21 cellular contexts compared by ENCODE assay signal in the genomic region with DNA sequence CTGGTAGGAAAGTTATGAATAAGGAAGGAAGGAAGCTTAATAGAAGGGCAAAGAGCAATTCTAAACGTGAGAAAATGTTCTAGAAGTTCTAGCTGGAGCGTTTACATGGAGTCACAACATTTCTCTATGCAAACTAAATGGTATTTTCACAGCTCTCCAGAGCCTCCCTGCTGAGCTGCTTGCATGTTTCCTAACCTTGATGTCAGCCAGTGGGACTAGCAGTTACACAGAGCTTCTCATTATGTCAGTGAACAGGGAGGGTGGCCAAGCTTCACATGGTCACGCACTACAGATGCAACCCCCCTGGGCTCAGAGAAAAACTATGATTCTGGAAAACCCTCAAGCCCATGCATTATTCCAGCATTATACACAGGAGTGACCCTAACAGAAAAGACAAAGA.
A peak's percentile ranks its signal among the peaks of the same experiment; 100 is the strongest.
DNase-seq lines count a peak whose midpoint lies in the region; ATAC-seq and TF ChIP-seq lines count a peak whose summit lies in the region.
"Had no signal": no experiment of that assay in that cellular context is flagged by ENCODE, and none has a peak within 500 bp of the region (broad histone marks: within the 10 kb centered on the region; RNA-seq: fewer than 3 reads in every experiment).

No MANE protein-coding gene starts in this region.

- TF ChIP-seq CTCF in chondrocyte (IDR thresholded peaks at IDR 0.05), result no peak

- no peaks in the 10 kb centered on the region for H3K27me3 Mint-ChIP-seq in chondrocyte (ENCODE audit: low read depth)
- peaks cover 18% of the 10 kb centered on the region for H3K27me3 Mint-ChIP-seq in activated T-cell treated with anti-CD3 and anti-CD28 coated beads, Interleukin-2, amount 50 U/mL, for 4 hours (ENCODE audit: low read depth)

- peaks cover 6% of the 10 kb centered on the region for H3K9me3 Mint-ChIP-seq in chondrocyte (ENCODE audit: low read depth)
- no peaks in the 10 kb centered on the region for H3K9me3 Mint-ChIP-seq in activated T-cell treated with anti-CD3 and anti-CD28 coated beads, Interleukin-2, amount 50 U/mL, for 4 hours

- intact Hi-C loops in left ventricle myocardium superior (cut with micrococcal nuclease), result no loop called here

- peak; percentile 76 for ATAC-seq in left ventricle myocardium superior
- no peak for ATAC-seq in GM21390 (IDR thresholded peaks at IDR 0.05; ENCODE audit: unreplicated experiment)
- no peak for ATAC-seq in activated T-cell treated with anti-CD3 and anti-CD28 coated beads, Interleukin-2, amount 50 U/mL, for 4 hours
- ATAC-seq: left lobe of liver; stimulated activated memory B cell treated with anti-CD40 and anti-IgM and Interleukin-4, amounts not matched to agents 10 μg/mL and 1 μg/mL and 100 μg/mL, for 72 hours had no signal

- H3K27ac Mint-ChIP-seq in chondrocyte (ENCODE audit: unreplicated experiment), result peak overlapping the region; percentile 99
- H3K27ac Mint-ChIP-seq: stimulated activated memory B cell treated with anti-CD40 and anti-IgM and Interleukin-4, amounts not matched to agents 10 μg/mL and 1 μg/mL and 100 μg/mL, for 72 hours; T-helper 1 cell treated with Interleukin-12 subunit alpha and Interleukin-12 subunit beta and Interleukin-4 antibody, amounts not matched to agents 30 μg/mL and 1 μg/mL, for 36 hours had no signal

- H3K4me3 Mint-ChIP-seq in chondrocyte (ENCODE audit: unreplicated experiment), result no peak overlapping the region
- no peak overlapping the region for H3K4me3 Mint-ChIP-seq in activated T-cell treated with anti-CD3 and anti-CD28 coated beads, Interleukin-2, amount 50 U/mL, for 4 hours
- H3K4me3 Mint-ChIP-seq: stimulated activated memory B cell treated with anti-CD40 and anti-IgM and Interleukin-4, amounts not matched to agents 10 μg/mL and 1 μg/mL and 100 μg/mL, for 72 hours; T-helper 1 cell treated with Interleukin-12 subunit alpha and Interleukin-12 subunit beta and Interleukin-4 antibody, amounts not matched to agents 30 μg/mL and 1 μg/mL, for 36 hours had no signal

- H3K4me1 Mint-ChIP-seq in chondrocyte (ENCODE audit: low read depth), result peaks cover 85% of the 10 kb centered on the region
- no peaks in the 10 kb centered on the region for H3K4me1 Mint-ChIP-seq in activated T-cell treated with anti-CD3 and anti-CD28 coated beads, Interleukin-2, amount 50 U/mL, for 4 hours (ENCODE audit: low read depth)
- H3K4me1 Mint-ChIP-seq: stimulated activated memory B cell treated with anti-CD40 and anti-IgM and Interleukin-4, amounts not matched to agents 10 μg/mL and 1 μg/mL and 100 μg/mL, for 72 hours had no signal

- DNase-seq in NCI-H69 (lab: John Stamatoyannopoulos, UW) (peak; percentile 28), chondrocyte (ENCODE audit: low spot score) (no peak), left ventricle myocardium superior (no peak), smooth muscle cell of the brain vasculature (ENCODE audit: low read depth, low spot score) (peak; percentile 36), islet precursor cell (no peak)
- DNase-seq in activated T-cell treated with anti-CD3 and anti-CD28 coated beads, Interleukin-2, amount 50 U/mL, for 4 hours, result no peak
- DNase-seq: activated naive CD4-positive, alpha-beta T cell; activated T-cell treated with anti-CD3 and anti-CD28 coated beads for 4 hours; AML-193; foreskin melanocyte; NCI-H1105; NCI-H2107; NCI-H526 treated with DMSO at 0.1 percent for 48 hours; OCI-M1; retina; SIG-M5; trophoblast cell had no signal

- peaks cover 6% of the 10 kb centered on the region for H3K36me3 Mint-ChIP-seq in chondrocyte (ENCODE audit: low read depth)
- no peaks in the 10 kb centered on the region for H3K36me3 Mint-ChIP-seq in activated T-cell treated with anti-CD3 and anti-CD28 coated beads, Interleukin-2, amount 50 U/mL, for 4 hours (ENCODE audit: insufficient read depth)
- H3K36me3 Mint-ChIP-seq: stimulated activated memory B cell treated with anti-CD40 and anti-IgM and Interleukin-4, amounts not matched to agents 10 μg/mL and 1 μg/mL and 100 μg/mL, for 72 hours had no signal

Comparison
In these comparisons a context has a peak if more than half of its experiments do, and no peak if none do; other contexts are left out.
1. DNase-seq: peak in NCI-H69 (single experiment) and smooth muscle cell of the brain vasculature (single experiment); none in chondrocyte (single experiment), left ventricle myocardium superior (single experiment), activated T-cell treated with anti-CD3 and anti-CD28 coated beads, Interleukin-2, amount 50 U/mL, for 4 hours (single experiment) and islet precursor cell (single experiment).